Comparison of ENCODE assay signal across 9 cellular contexts in genomic region chr5:36300927-36301540, GRCh38. TPM values are rescaled to one million over a fixed set of nuclear protein-coding genes. Genes with fewer than 3 reads are reported as not detected.
DNase-seq lines count a peak whose midpoint lies in the region; ATAC-seq and TF ChIP-seq lines count a peak whose summit lies in the region.
"Had no signal": no experiment of that assay in that cellular context is flagged by ENCODE, and none has a peak within 500 bp of the region (broad histone marks: within the 10 kb centered on the region; RNA-seq: fewer than 3 reads in every experiment).

No MANE protein-coding gene starts in this region.

- no peaks in the 10 kb centered on the region for H3K9me3 Mint-ChIP-seq in activated CD4-positive, alpha-beta T cell treated with anti-CD3 and anti-CD28 coated beads for 36 hours (ENCODE audit: low read depth)
- peaks cover 2% of the 10 kb centered on the region for H3K9me3 Mint-ChIP-seq in mesothelial cell of epicardium

- 40 to 54% methylated on average over 3 to 4 of the region's 4 CpGs for WGBS in thyroid gland, 2 donors

- ATAC-seq in activated CD4-positive, alpha-beta T cell treated with anti-CD3 and anti-CD28 coated beads for 36 hours: peak; percentile 69
- ATAC-seq in HG03342 (IDR thresholded peaks at IDR 0.05; ENCODE audit: unreplicated experiment) (no peak), HG03196 (IDR thresholded peaks at IDR 0.05; ENCODE audit: unreplicated experiment) (no peak)

- peaks cover 19% of the 10 kb centered on the region for H3K4me1 Mint-ChIP-seq in activated CD4-positive, alpha-beta T cell treated with anti-CD3 and anti-CD28 coated beads for 36 hours
- H3K4me1 Mint-ChIP-seq in mesothelial cell of epicardium: peaks cover 26% of the 10 kb centered on the region

- peak overlapping the region; percentile 88 to 96 (median 88) for H3K27ac ChIP-seq in thyroid gland

- peaks cover 19 to 33% of the 10 kb centered on the region in 2 donors for H3K4me1 ChIP-seq in thyroid gland

- H3K4me3 ChIP-seq in choroid plexus epithelial cell (ENCODE audit: low read depth, low read length) (peak overlapping the region; percentile 50), thyroid gland (replicated peaks in 1 of 3) (peak overlapping the region in 1 of 3 donors; percentile 18)

- H3K4me3 Mint-ChIP-seq in activated CD4-positive, alpha-beta T cell treated with anti-CD3 and anti-CD28 coated beads for 36 hours: no peak overlapping the region
- H3K4me3 Mint-ChIP-seq in mesothelial cell of epicardium: no peak overlapping the region

- POLR2A ChIA-PET in activated CD4-positive, alpha-beta T cell treated with anti-CD3 and anti-CD28 coated beads for 36 hours (lab: Charles Lee): no interaction called here

- CTCF ChIA-PET in activated CD4-positive, alpha-beta T cell treated with anti-CD3 and anti-CD28 coated beads for 36 hours (lab: Charles Lee): interaction anchor here (0.8 to 1.5 kb wide), 2 partner anchors 12 to 32 kb away, joined by 3 read pairs; no protein-coding TSS in a partner anchor

- no peak for TF ChIP-seq POLR2A in thyroid gland (IDR thresholded peaks at IDR 0.05)

- H3K9me3 ChIP-seq in thyroid gland: no peaks in the 10 kb centered on the region

- no peak for TF ChIP-seq CTCF in choroid plexus epithelial cell (conservative IDR thresholded peaks at IDR 0.05; ENCODE audit: low read depth, low read length)
- TF ChIP-seq CTCF in mesothelial cell of epicardium (IDR thresholded peaks at IDR 0.05; ENCODE audit: unreplicated experiment): no peak
- TF ChIP-seq CTCF in thyroid gland (IDR thresholded peaks at IDR 0.05): no peak

- H3K36me3 ChIP-seq in thyroid gland: no peaks in the 10 kb centered on the region

- no peaks in the 10 kb centered on the region for H3K27me3 ChIP-seq in thyroid gland

- peaks cover 8% of the 10 kb centered on the region for H3K27me3 Mint-ChIP-seq in activated CD4-positive, alpha-beta T cell treated with anti-CD3 and anti-CD28 coated beads for 36 hours
- no peaks in the 10 kb centered on the region for H3K27me3 Mint-ChIP-seq in mesothelial cell of epicardium (ENCODE audit: low read depth)

- H3K27ac Mint-ChIP-seq in activated CD4-positive, alpha-beta T cell treated with anti-CD3 and anti-CD28 coated beads for 36 hours: no peak overlapping the region
- peak overlapping the region; percentile 83 for H3K27ac Mint-ChIP-seq in mesothelial cell of epicardium

- H3K36me3 Mint-ChIP-seq in activated CD4-positive, alpha-beta T cell treated with anti-CD3 and anti-CD28 coated beads for 36 hours (ENCODE audit: low read depth): no peaks in the 10 kb centered on the region
- H3K36me3 Mint-ChIP-seq in mesothelial cell of epicardium: no peaks in the 10 kb centered on the region

- intact Hi-C loops in activated CD4-positive, alpha-beta T cell treated with anti-CD3 and anti-CD28 coated beads for 36 hours (cut with DNase I, micrococcal nuclease): loop anchor here in 1 of 2 experiments (10.0 kb wide), 1 partner anchor 336 kb away; no protein-coding TSS in a partner anchor
- intact Hi-C loops in thyroid gland (cut with DNase I): loop anchor here (10.0 kb wide), 1 partner anchor 56 kb away; the partner anchor contains the start of gene NADK2

- peak; percentile 14 for DNase-seq in activated CD4-positive, alpha-beta T cell treated with anti-CD3 and anti-CD28 coated beads for 36 hours
- DNase-seq in activated CD4-positive, alpha-beta T cell treated with anti-CD3 and anti-CD28 coated beads, Interleukin-2, amount 50 U/mL, for 48 hours: no peak
- peak; percentile 9 for DNase-seq in choroid plexus epithelial cell (ENCODE audit: low read depth)
- no peak for DNase-seq in mesothelial cell of epicardium (ENCODE audit: low spot score in 2 of 2, unreplicated experiment in 2 of 2)
- peak; percentile 26 to 27 for DNase-seq in thyroid gland
- no peak for DNase-seq in DMS153 (lab: John Stamatoyannopoulos, UW)

RNA-seq across cellular contexts. Expression of gene RANBP3L, which starts 0.7 kb away (rescaled TPM):
- total RNA-seq in activated CD4-positive, alpha-beta T cell treated with anti-CD3 and anti-CD28 coated beads for 36 hours: under 1 TPM; 0.07 to 0.16 TPM
- total RNA-seq in mesothelial cell of epicardium (0.47 to 1.0 TPM (median 0.52 TPM) in 3 replicates), thyroid gland (10 to 100 TPM in 1 of 4 donors, 1 to 10 TPM in 3; 6.5 to 15.8 (median 8.5) TPM)
- total RNA-seq: T-helper 1 cell treated with Interleukin-12 subunit alpha and Interleukin-12 subunit beta and Interleukin-4 antibody, amounts not matched to agents 30 ng/mL and 1 ng/mL, for 36 hours had no signal

RNA-seq across cellular contexts. Expression of gene NADK2, which starts 59.3 kb away (rescaled TPM):
- total RNA-seq in activated CD4-positive, alpha-beta T cell treated with anti-CD3 and anti-CD28 coated beads for 36 hours: 10 to 100 TPM; 16.1 to 19.3 TPM
- 39.3 to 41.7 TPM (median 40.2 TPM) in 3 replicates for total RNA-seq in mesothelial cell of epicardium
- total RNA-seq in thyroid gland: 10 to 100 TPM; 28.8 to 47.2 (median 44.4) TPM

Comparison
In these comparisons a context has a peak if more than half of its experiments do, and no peak if none do; other contexts are left out.
1. DNase-seq: peak in activated CD4-positive, alpha-beta T cell treated with anti-CD3 and anti-CD28 coated beads for 36 hours (single experiment), choroid plexus epithelial cell (single experiment) and thyroid gland (2 of 2); none in activated CD4-positive, alpha-beta T cell treated with anti-CD3 and anti-CD28 coated beads, Interleukin-2, amount 50 U/mL, for 48 hours (0 of 2), mesothelial cell of epicardium (0 of 2) and DMS153 (single experiment).